Comparison of ENCODE assay signal across 8 cellular contexts in genomic region chr9:90755509-90756371, GRCh38. TPM values are rescaled to one million over a fixed set of nuclear protein-coding genes. Genes with fewer than 3 reads are reported as not detected.
DNase-seq lines count a peak whose midpoint lies in the region; FAIRE-seq and TF ChIP-seq lines count a peak whose summit lies in the region.
"Not testable (repeated sequence)": the region's sequence is repeated elsewhere in the genome, so short reads cannot be mapped to it uniquely, and the experiment has no call there.

No MANE protein-coding gene starts in this region.

- peak; percentile 39; the same call in 1 of the 2 replicates for TF ChIP-seq CTCF in A673 (conservative IDR thresholded peaks at IDR 0.05; ENCODE audit: low read depth, low read length)

- not testable (repeated sequence) for H3K27me3 ChIP-seq in A673 (replicated peaks; ENCODE audit: insufficient read depth, low read depth, low read length, poor library complexity); SJCRH30

- intact Hi-C loops in A673 (cut with micrococcal nuclease; ENCODE audit: unreplicated experiment): loop anchor here (2.0 to 5.0 kb wide), 2 partner anchors 523 to 613 kb away; no protein-coding TSS in a partner anchor

- TF ChIP-seq POLR2A in GM12891 (IDR thresholded peaks at IDR 0.05; ENCODE audit: low read depth, low read length): not testable (repeated sequence)

- DNase-seq in A673 (ENCODE audit: low spot score) (peak; percentile 34), NCI-H2029 (lab: John Stamatoyannopoulos, UW) (peak; percentile 35), SJCRH30 (peak; percentile 48 to 58), activated T-cell treated with anti-CD3 and anti-CD28 coated beads for 48 hours (ENCODE audit: low read depth) (peak; percentile 54), medulla oblongata (ENCODE audit: extremely low spot score) (peak; percentile 44)
- DNase-seq in GM12891 (ENCODE audit: insufficient read length, low spot score): not testable (repeated sequence)
- DNase-seq in effector CD8-positive, alpha-beta T cell (lab: John Stamatoyannopoulos, UW): peak; percentile 9
- peak; percentile 75 for DNase-seq in stimulated activated CD4-positive, alpha-beta T cell treated with anti-CD3 and anti-CD28 coated beads, Interleukin-1b, Interleukin-23, amount 100 ng/mL, for 48 hours

- not testable (repeated sequence) for H3K27ac ChIP-seq in A673 (ENCODE audit: low read depth, low read length, poor library complexity, severe bottlenecking); SJCRH30

- not testable (repeated sequence) for BruUV-seq in A673 (replicated peaks; lab: Mats Ljungman, UMichigan)

- H3K4me3 ChIP-seq in A673 (ENCODE audit: low read depth, low read length, poor library complexity, severe bottlenecking); SJCRH30: not testable (repeated sequence)

- H3K36me3 ChIP-seq in A673 (ENCODE audit: insufficient read depth, low read length, poor library complexity, severe bottlenecking); SJCRH30: not testable (repeated sequence)

- FAIRE-seq in GM12891 (lab: Jason Lieb, UNC): not testable (repeated sequence)

- POLR2A ChIA-PET in A673 (lab: Charles Lee; ENCODE audit: low non-redundant PET): not testable (repeated sequence)

- H3K4me1 ChIP-seq in A673 (ENCODE audit: insufficient read depth, low read length, poor library complexity, severe bottlenecking); SJCRH30: not testable (repeated sequence)

- not testable (repeated sequence) for H3K9me3 ChIP-seq in A673 (ENCODE audit: low read depth, low read length, poor library complexity, severe bottlenecking); SJCRH30 (replicated peaks)

- CTCF ChIA-PET in A673 (lab: Charles Lee): interaction anchor here (0.6 kb wide), 2 partner anchors 529 to 1128 kb away, joined by 3 to 4 read pairs; no protein-coding TSS in a partner anchor

TF ChIP-seq in GM12891, 5 proteins besides CTCF, POLR2A, EP300 and RAD21:
- peak; percentile 55 for TF ChIP-seq SPI1 (IDR thresholded peaks at IDR 0.05; ENCODE audit: low read depth, low read length)

RNA-seq across cellular contexts. Expression of gene SYK, which starts 45.9 kb away (rescaled TPM):
- 14.9 and 21.5 TPM in 2 replicates for total RNA-seq in A673 (2021)
- 21.7 TPM for polyA plus RNA-seq in GM12891 (2012; ENCODE audit: low read depth, missing spikeins)
- total RNA-seq in SJCRH30 (2014; rRNA removed; shearing (Covaris generic)): not detected in 2 replicates

Comparison
In these comparisons a context has a peak if more than half of its experiments do, and no peak if none do; other contexts are left out.
1. RNA of gene SYK, which starts 45.9 kb away (total RNA-seq): 14.9 to 21.5 TPM in A673; not detected in SJCRH30; every median in the first group is over 10 times any median in the second.